28 cellular contexts compared by ENCODE assay signal in the genomic region with DNA sequence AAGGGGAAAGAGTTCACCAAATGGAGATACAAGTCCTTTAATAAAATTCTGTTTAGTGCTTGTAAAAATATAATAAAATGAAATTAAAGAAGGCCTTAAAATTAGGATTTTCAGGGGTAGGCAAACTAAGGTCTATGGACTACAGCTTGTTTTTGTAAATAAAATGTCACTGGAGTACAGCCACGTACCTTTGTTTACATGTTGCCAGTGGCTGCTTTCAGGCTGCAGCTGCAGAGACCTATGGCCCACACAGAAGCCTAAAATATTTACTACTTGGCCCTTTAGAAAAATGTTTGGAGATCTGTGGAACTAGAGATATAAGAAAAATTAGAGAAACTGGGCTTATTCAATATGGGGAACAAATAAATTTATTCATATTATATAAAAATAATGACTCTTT.
"Had no signal": no experiment of that assay in that cellular context is flagged by ENCODE, and none has a peak within 500 bp of the region (broad histone marks: within the 10 kb centered on the region; RNA-seq: fewer than 3 reads in every experiment).

No MANE protein-coding gene starts in this region.

- H3K9ac ChIP-seq: neural progenitor cell had no signal

- H3K27ac ChIP-seq: heart right ventricle, left lung, neural progenitor cell, neutrophil, prostate gland, sigmoid colon, tibial nerve, uterus had no signal

- H3K4me1 ChIP-seq: left lung, prostate gland, tibial nerve, uterus had no signal

- H3K36me3 ChIP-seq: heart right ventricle, left lung, neural progenitor cell, neutrophil, prostate gland, sigmoid colon, tibial nerve, uterus had no signal

- H3K4me3 ChIP-seq: heart right ventricle, hepatocyte, left lung, lung, neural progenitor cell, prostate gland, sigmoid colon, tibial nerve, uterus had no signal

- H3K27ac Mint-ChIP-seq: neural progenitor cell; stimulated activated memory B cell treated with anti-CD40 and anti-IgM and Interleukin-4, amounts not matched to agents 10 μg/mL and 1 μg/mL and 100 μg/mL, for 72 hours; type B pancreatic cell had no signal

- H3K4me1 Mint-ChIP-seq: naive thymus-derived CD8-positive, alpha-beta T cell; stimulated activated memory B cell treated with anti-CD40 and anti-IgM and Interleukin-4, amounts not matched to agents 10 μg/mL and 1 μg/mL and 100 μg/mL, for 72 hours; stimulated activated naive CD8-positive, alpha-beta T cell treated with anti-CD3 and anti-CD28 coated beads, Interleukin-15, amount 100 ng/mL, for 72 hours had no signal

- H3K79me2 ChIP-seq: hepatocyte had no signal

- H3K27me3 ChIP-seq: heart right ventricle, hepatocyte, left lung, neural progenitor cell, neutrophil, sigmoid colon, tibial nerve, uterus had no signal

- H3K4me2 ChIP-seq: hepatocyte, neural progenitor cell had no signal

- H3K9me3 Mint-ChIP-seq: naive thymus-derived CD8-positive, alpha-beta T cell; nephron; neural progenitor cell; stimulated activated memory B cell treated with anti-CD40 and anti-IgM and Interleukin-4, amounts not matched to agents 10 μg/mL and 1 μg/mL and 100 μg/mL, for 72 hours; stimulated activated naive CD8-positive, alpha-beta T cell treated with anti-CD3 and anti-CD28 coated beads, Interleukin-15, amount 100 ng/mL, for 72 hours; type B pancreatic cell had no signal

- H3K36me3 Mint-ChIP-seq: naive thymus-derived CD8-positive, alpha-beta T cell; neural progenitor cell; stimulated activated memory B cell treated with anti-CD40 and anti-IgM and Interleukin-4, amounts not matched to agents 10 μg/mL and 1 μg/mL and 100 μg/mL, for 72 hours; type B pancreatic cell had no signal

- H2AFZ ChIP-seq: hepatocyte, neural progenitor cell had no signal

- DNase-seq: heart right ventricle; kidney glomerular epithelial cell; left cardiac atrium; left lung; mesendoderm; naive thymus-derived CD8-positive, alpha-beta T cell; occipital lobe; retina; right cardiac atrium; sigmoid colon; small intestine; stimulated activated CD4-positive, alpha-beta T cell treated with anti-CD3 and anti-CD28 coated beads, Interleukin-1b, Interleukin-23, amount 100 ng/mL, for 48 hours; stimulated activated CD4-positive, alpha-beta T cell treated with anti-CD3 and anti-CD28 coated beads, Interleukin-2, amount 100 ng/mL, for 48 hours; stimulated activated CD4-positive, alpha-beta T cell treated with anti-CD3 and anti-CD28 coated beads, Interleukin-4, amount 100 ng/mL, for 4 hours; stimulated activated CD8-positive, alpha-beta memory T cell treated with anti-CD3 and anti-CD28 coated beads, Interleukin-4, amount 100 ng/mL, for 48 hours; stimulated activated naive CD4-positive, alpha-beta T cell treated with Interleukin-2 at 50 U/mL for 16 hours; stimulated activated naive CD8-positive, alpha-beta T cell treated with anti-CD3 and anti-CD28 coated beads, Interleukin-15, amount 100 ng/mL, for 72 hours; substantia nigra; uterus had no signal

- H3K27me3 Mint-ChIP-seq: naive thymus-derived CD8-positive, alpha-beta T cell; stimulated activated memory B cell treated with anti-CD40 and anti-IgM and Interleukin-4, amounts not matched to agents 10 μg/mL and 1 μg/mL and 100 μg/mL, for 72 hours; stimulated activated naive CD8-positive, alpha-beta T cell treated with anti-CD3 and anti-CD28 coated beads, Interleukin-15, amount 100 ng/mL, for 72 hours; type B pancreatic cell had no signal

- H3K4me3 Mint-ChIP-seq: naive thymus-derived CD8-positive, alpha-beta T cell; nephron; neural progenitor cell; stimulated activated memory B cell treated with anti-CD40 and anti-IgM and Interleukin-4, amounts not matched to agents 10 μg/mL and 1 μg/mL and 100 μg/mL, for 72 hours; stimulated activated naive CD8-positive, alpha-beta T cell treated with anti-CD3 and anti-CD28 coated beads, Interleukin-15, amount 100 ng/mL, for 72 hours; type B pancreatic cell had no signal

- ATAC-seq: heart right ventricle; left cardiac atrium; left lung; naive thymus-derived CD8-positive, alpha-beta T cell; right cardiac atrium; stimulated activated memory B cell treated with anti-CD40 and anti-IgM and Interleukin-4, amounts not matched to agents 10 μg/mL and 1 μg/mL and 100 μg/mL, for 72 hours; stimulated activated naive CD8-positive, alpha-beta T cell treated with anti-CD3 and anti-CD28 coated beads, Interleukin-15, amount 100 ng/mL, for 72 hours had no signal

- FAIRE-seq: small intestine had no signal

- H3K9me3 ChIP-seq: heart right ventricle, left lung, neutrophil, prostate gland, sigmoid colon, tibial nerve, uterus had no signal
